22 cellular contexts compared by ENCODE assay signal in the genomic region with DNA sequence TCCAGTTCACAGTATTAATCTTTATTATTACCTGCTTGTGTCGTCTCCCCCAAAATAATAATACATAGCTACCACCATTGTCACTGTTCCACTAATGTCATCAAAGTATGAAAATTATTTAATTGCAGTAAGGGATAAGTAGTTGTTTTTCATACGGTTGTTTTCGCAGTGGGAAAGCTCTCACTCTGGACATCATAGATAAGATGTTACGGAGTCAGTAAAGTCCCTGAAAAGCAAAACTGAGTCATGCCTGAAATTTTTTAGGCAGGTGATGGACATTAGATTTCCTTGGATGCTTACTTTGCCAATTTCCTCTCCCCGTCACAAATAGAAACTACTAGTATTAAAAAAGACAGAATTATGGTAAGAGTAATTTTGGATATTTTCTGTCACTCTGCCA. TPM values are rescaled to one million over a fixed set of nuclear protein-coding genes. Genes with fewer than 3 reads are reported as not detected.
DNase-seq lines count a peak whose midpoint lies in the region; ATAC-seq and TF ChIP-seq lines count a peak whose summit lies in the region.
"Had no signal": no experiment of that assay in that cellular context is flagged by ENCODE, and none has a peak within 500 bp of the region (broad histone marks: within the 10 kb centered on the region; RNA-seq: fewer than 3 reads in every experiment).

No MANE protein-coding gene starts in this region.

- no peaks in the 10 kb centered on the region for H3K9me3 ChIP-seq in HUES48 (ENCODE audit: control insufficient read depth, insufficient read depth, low read length)

- no peak overlapping the region for H3K4me3 ChIP-seq in HUES48 (ENCODE audit: low read depth, low read length)

- H3K4me1 ChIP-seq in HUES48 (ENCODE audit: control insufficient read depth, insufficient read depth, low read length), result peaks cover 16% of the 10 kb centered on the region

- peaks cover 13% of the 10 kb centered on the region for H3K36me3 ChIP-seq in HUES48 (ENCODE audit: control insufficient read depth, insufficient read depth, low read length)

- H3K9me3 Mint-ChIP-seq in natural killer cell treated with Interleukin-12 subunit alpha and Interleukin-12 subunit beta and Interleukin-15 and Interleukin-18, amount 100 ng/mL, for 72 hours, result no peaks in the 10 kb centered on the region
- no peaks in the 10 kb centered on the region for H3K9me3 Mint-ChIP-seq in natural killer cell
- H3K9me3 Mint-ChIP-seq in central memory CD8-positive, alpha-beta T cell, result no peaks in the 10 kb centered on the region
- H3K9me3 Mint-ChIP-seq in stimulated activated effector memory CD8-positive, alpha-beta T cell treated with anti-CD3 and anti-CD28 coated beads, Interleukin-12 subunit alpha, Interleukin-12 subunit beta, amount 100 ng/mL, for 72 hours, result no peaks in the 10 kb centered on the region
- H3K9me3 Mint-ChIP-seq: IgD-negative memory B cell had no signal

- H3K36me3 Mint-ChIP-seq in natural killer cell treated with Interleukin-12 subunit alpha and Interleukin-12 subunit beta and Interleukin-15 and Interleukin-18, amount 100 ng/mL, for 72 hours, result peaks cover 4% of the 10 kb centered on the region
- no peaks in the 10 kb centered on the region for H3K36me3 Mint-ChIP-seq in natural killer cell
- peaks cover 6% of the 10 kb centered on the region for H3K36me3 Mint-ChIP-seq in central memory CD8-positive, alpha-beta T cell (ENCODE audit: insufficient read depth)
- peaks cover 30% of the 10 kb centered on the region for H3K36me3 Mint-ChIP-seq in stimulated activated effector memory CD8-positive, alpha-beta T cell treated with anti-CD3 and anti-CD28 coated beads, Interleukin-12 subunit alpha, Interleukin-12 subunit beta, amount 100 ng/mL, for 72 hours

- peak overlapping the region; percentile 6 to 26 for H3K27ac Mint-ChIP-seq in natural killer cell treated with Interleukin-12 subunit alpha and Interleukin-12 subunit beta and Interleukin-15 and Interleukin-18, amount 100 ng/mL, for 72 hours
- H3K27ac Mint-ChIP-seq in natural killer cell, result no peak overlapping the region
- H3K27ac Mint-ChIP-seq in central memory CD8-positive, alpha-beta T cell (ENCODE audit: low read depth), result peak overlapping the region; percentile 78
- peak overlapping the region; percentile 80 for H3K27ac Mint-ChIP-seq in stimulated activated effector memory CD8-positive, alpha-beta T cell treated with anti-CD3 and anti-CD28 coated beads, Interleukin-12 subunit alpha, Interleukin-12 subunit beta, amount 100 ng/mL, for 72 hours
- H3K27ac Mint-ChIP-seq: B cell, IgD-negative memory B cell had no signal

- H3K9ac ChIP-seq in HUES48 (ENCODE audit: low read depth, low read length), result 0 out of 2 replicates have a peak overlapping the region, but pooled peaks have one; percentile 21

- no peak overlapping the region for H3K4me3 Mint-ChIP-seq in natural killer cell treated with Interleukin-12 subunit alpha and Interleukin-12 subunit beta and Interleukin-15 and Interleukin-18, amount 100 ng/mL, for 72 hours
- no peak overlapping the region for H3K4me3 Mint-ChIP-seq in natural killer cell
- H3K4me3 Mint-ChIP-seq in central memory CD8-positive, alpha-beta T cell, result no peak overlapping the region
- no peak overlapping the region for H3K4me3 Mint-ChIP-seq in stimulated activated effector memory CD8-positive, alpha-beta T cell treated with anti-CD3 and anti-CD28 coated beads, Interleukin-12 subunit alpha, Interleukin-12 subunit beta, amount 100 ng/mL, for 72 hours
- H3K4me3 Mint-ChIP-seq: B cell, IgD-negative memory B cell had no signal

- no peaks in the 10 kb centered on the region for H3K27me3 ChIP-seq in HUES48 (ENCODE audit: control insufficient read depth, insufficient read depth, low read length)

- H3K27me3 Mint-ChIP-seq in natural killer cell treated with Interleukin-12 subunit alpha and Interleukin-12 subunit beta and Interleukin-15 and Interleukin-18, amount 100 ng/mL, for 72 hours, result no peaks in the 10 kb centered on the region
- no peaks in the 10 kb centered on the region for H3K27me3 Mint-ChIP-seq in natural killer cell (ENCODE audit: low read depth in 2 of 2)
- no peaks in the 10 kb centered on the region for H3K27me3 Mint-ChIP-seq in central memory CD8-positive, alpha-beta T cell
- H3K27me3 Mint-ChIP-seq: B cell, IgD-negative memory B cell had no signal

- no peak for ATAC-seq in natural killer cell treated with Interleukin-12 subunit alpha and Interleukin-12 subunit beta and Interleukin-15 and Interleukin-18, amount 100 ng/mL, for 72 hours
- ATAC-seq in natural killer cell, result no peak
- ATAC-seq in central memory CD8-positive, alpha-beta T cell (replicated peaks; ENCODE audit: extremely low read depth, poor library complexity, severe bottlenecking), result no peak
- ATAC-seq in stimulated activated effector memory CD8-positive, alpha-beta T cell treated with anti-CD3 and anti-CD28 coated beads, Interleukin-12 subunit alpha, Interleukin-12 subunit beta, amount 100 ng/mL, for 72 hours, result no peak
- ATAC-seq in GM18502 (IDR thresholded peaks at IDR 0.05; ENCODE audit: poor library complexity, unreplicated experiment), result no peak
- ATAC-seq: Panc1 had no signal

- TF ChIP-seq CTCF in natural killer cell (IDR thresholded peaks at IDR 0.05), result no peak

- H3K27ac ChIP-seq in HUES48 (ENCODE audit: low read depth, low read length), result no peak overlapping the region
- H3K27ac ChIP-seq: C4-2B, RWPE1 had no signal

- intact Hi-C loops in natural killer cell (cut with micrococcal nuclease), result no loop called here

- no peak for DNase-seq in natural killer cell treated with Interleukin-12 subunit alpha and Interleukin-12 subunit beta and Interleukin-15 and Interleukin-18, amount 100 ng/mL, for 72 hours (ENCODE audit: low spot score)
- DNase-seq in natural killer cell, result no peak
- no peak for DNase-seq in central memory CD8-positive, alpha-beta T cell (ENCODE audit: low spot score in 2 of 2)
- DNase-seq in stimulated activated effector memory CD8-positive, alpha-beta T cell treated with anti-CD3 and anti-CD28 coated beads, Interleukin-12 subunit alpha, Interleukin-12 subunit beta, amount 100 ng/mL, for 72 hours (ENCODE audit: low spot score in 2 of 2), result no peak
- no peak for DNase-seq in DMS153 treated with DMSO at 0.1 percent for 48 hours (lab: John Stamatoyannopoulos, UW; ENCODE audit: unreplicated experiment)
- DNase-seq in activated CD4-positive, alpha-beta T cell treated with anti-CD3 and anti-CD28 coated beads, Interleukin-2, amount 50 U/mL, for 4 hours, result no peak
- DNase-seq: GOT3, HCEC 1CT, NCI-H1048, NCI-H1417, NCI-H1694, NCI-H2029 treated with DMSO at 0.1 percent for 48 hours, NCI-H446 treated with DMSO at 0.1 percent for 48 hours, NCI-H526, SHP77 had no signal

- peaks cover 17 to 25% of the 10 kb centered on the region in 2 donors for H3K4me1 Mint-ChIP-seq in natural killer cell treated with Interleukin-12 subunit alpha and Interleukin-12 subunit beta and Interleukin-15 and Interleukin-18, amount 100 ng/mL, for 72 hours (ENCODE audit: low read depth in 2 of 2)
- peaks cover 24 to 29% of the 10 kb centered on the region in 2 donors for H3K4me1 Mint-ChIP-seq in natural killer cell
- peaks cover 60% of the 10 kb centered on the region for H3K4me1 Mint-ChIP-seq in central memory CD8-positive, alpha-beta T cell
- H3K4me1 Mint-ChIP-seq in stimulated activated effector memory CD8-positive, alpha-beta T cell treated with anti-CD3 and anti-CD28 coated beads, Interleukin-12 subunit alpha, Interleukin-12 subunit beta, amount 100 ng/mL, for 72 hours, result peaks cover 54% of the 10 kb centered on the region

RNA-seq across cellular contexts. Expression of a gene that starts 13.2 kb away (rescaled TPM):
- 100 to 1,000 TPM; 124 to 199 TPM for total RNA-seq in natural killer cell treated with Interleukin-12 subunit alpha and Interleukin-12 subunit beta and Interleukin-15 and Interleukin-18, amount 100 ng/mL, for 72 hours
- 10 to 100 TPM; 49.5 to 76.8 (median 51.8) TPM for total RNA-seq in natural killer cell

RNA-seq across cellular contexts. Expression of a gene that starts 21.1 kb away (rescaled TPM):
- total RNA-seq in natural killer cell treated with Interleukin-12 subunit alpha and Interleukin-12 subunit beta and Interleukin-15 and Interleukin-18, amount 100 ng/mL, for 72 hours, result 10 to 100 TPM; 33.3 to 34.5 TPM
- total RNA-seq in natural killer cell, result 10 to 100 TPM; 61.5 to 68.2 (median 63.3) TPM

RNA-seq across cellular contexts. Expression of a gene that starts 23.0 kb away (rescaled TPM):
- total RNA-seq in natural killer cell treated with Interleukin-12 subunit alpha and Interleukin-12 subunit beta and Interleukin-15 and Interleukin-18, amount 100 ng/mL, for 72 hours, result under 1 TPM; 0.50 to 0.75 TPM
- 1 to 10 TPM in 1 of 3 donors, under 1 TPM in 1, not detected in 1; 0.96 to 1.1 TPM for total RNA-seq in natural killer cell

RNA-seq across cellular contexts. Expression of a gene that starts 27.4 kb away (rescaled TPM):
- total RNA-seq in natural killer cell treated with Interleukin-12 subunit alpha and Interleukin-12 subunit beta and Interleukin-15 and Interleukin-18, amount 100 ng/mL, for 72 hours, result 100 to 1,000 TPM; 130 to 151 TPM
- 10 to 100 TPM; 66.0 to 77.6 (median 74.9) TPM for total RNA-seq in natural killer cell

RNA-seq across cellular contexts. Expression of a gene that starts 27.8 kb away (rescaled TPM):
- 10 to 100 TPM; 43.1 to 78.0 TPM for total RNA-seq in natural killer cell treated with Interleukin-12 subunit alpha and Interleukin-12 subunit beta and Interleukin-15 and Interleukin-18, amount 100 ng/mL, for 72 hours
- total RNA-seq in natural killer cell, result 10 to 100 TPM; 60.1 to 65.4 (median 63.3) TPM

Comparison
In these comparisons a context has a peak if more than half of its experiments do, and no peak if none do; other contexts are left out.
1. H3K27ac Mint-ChIP-seq: peak in natural killer cell treated with Interleukin-12 subunit alpha and Interleukin-12 subunit beta and Interleukin-15 and Interleukin-18, amount 100 ng/mL, for 72 hours (2 of 2), central memory CD8-positive, alpha-beta T cell (single experiment) and stimulated activated effector memory CD8-positive, alpha-beta T cell treated with anti-CD3 and anti-CD28 coated beads, Interleukin-12 subunit alpha, Interleukin-12 subunit beta, amount 100 ng/mL, for 72 hours (single experiment); none in natural killer cell (0 of 2).